In the genomic region with DNA sequence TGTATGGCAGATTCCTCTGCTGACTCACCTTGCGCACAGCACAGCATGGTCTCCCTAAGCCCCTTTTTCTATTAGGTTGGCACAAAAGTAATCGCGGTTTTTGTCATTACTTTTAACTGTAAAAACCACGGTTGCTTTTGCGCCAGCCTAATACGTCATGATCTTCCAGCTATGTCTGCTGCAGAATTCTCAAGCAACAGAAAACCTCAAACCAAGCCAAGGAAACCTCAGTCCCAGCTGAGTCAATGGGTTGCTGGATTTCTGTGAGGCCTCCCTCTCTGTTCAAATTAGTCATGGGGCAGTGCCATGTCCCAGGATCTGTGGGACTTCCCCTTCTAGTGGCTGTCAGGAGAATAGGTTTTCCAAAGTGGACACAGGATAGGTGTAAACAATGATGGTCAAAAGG, we compare ENCODE assay signal across 14 cellular contexts. TPM values are rescaled to one million over a fixed set of nuclear protein-coding genes. Genes with fewer than 3 reads are reported as not detected.
DNase-seq lines count a peak whose midpoint lies in the region; ATAC-seq and TF ChIP-seq lines count a peak whose summit lies in the region.
"Had no signal": no experiment of that assay in that cellular context is flagged by ENCODE, and none has a peak within 500 bp of the region (broad histone marks: within the 10 kb centered on the region; RNA-seq: fewer than 3 reads in every experiment).

No MANE protein-coding gene starts in this region.

- no peak overlapping the region for H3K4me3 ChIP-seq in coronary artery
- H3K4me3 ChIP-seq: left ventricle myocardium inferior had no signal

- DNase-seq in stimulated activated CD4-positive, alpha-beta T cell treated with anti-CD3 and anti-CD28 coated beads, Interleukin-1b, Interleukin-23, amount 100 ng/mL, for 48 hours, result peak; percentile 6
- no peak for DNase-seq in stimulated activated CD4-positive, alpha-beta T cell treated with anti-CD3 and anti-CD28 coated beads, Interleukin-2, amount 100 ng/mL, for 24 hours
- DNase-seq in RPMI7951 (ENCODE audit: low read depth) (peak; percentile 97), fibroblast of peridontal ligament (ENCODE audit: extremely low read depth) (peak; percentile 53), Kasumi-1 (lab: John Stamatoyannopoulos, UW) (no peak), NCI-H524 (lab: John Stamatoyannopoulos, UW) (no peak), coronary artery (ENCODE audit: low spot score) (no peak)
- DNase-seq: activated CD4-positive, alpha-beta T cell treated with anti-CD3 and anti-CD28 coated beads, Interleukin-2, amount 50 U/mL, for 4 hours; dermis blood vessel endothelial cell; glutamatergic neuron; left ventricle myocardium inferior; NCI-H187; T-cell had no signal

- H3K27ac ChIP-seq in coronary artery, result no peak overlapping the region
- H3K27ac ChIP-seq: left ventricle myocardium inferior had no signal

- no peak for TF ChIP-seq CTCF in coronary artery (IDR thresholded peaks at IDR 0.05)

- ATAC-seq in GM21737 (IDR thresholded peaks at IDR 0.05; ENCODE audit: unreplicated experiment), result no peak
- ATAC-seq: T-cell had no signal

RNA-seq across cellular contexts. Expression of a gene that starts 15.7 kb away (rescaled TPM):
- total RNA-seq in RPMI7951 (2014; rRNA removed; shearing (Covaris generic)), result 30.0 and 34.0 TPM in 2 replicates

Comparison
In these comparisons a context has a peak if more than half of its experiments do, and no peak if none do; other contexts are left out.
1. DNase-seq: peak in stimulated activated CD4-positive, alpha-beta T cell treated with anti-CD3 and anti-CD28 coated beads, Interleukin-1b, Interleukin-23, amount 100 ng/mL, for 48 hours (single experiment), RPMI7951 (single experiment) and fibroblast of peridontal ligament (single experiment); none in stimulated activated CD4-positive, alpha-beta T cell treated with anti-CD3 and anti-CD28 coated beads, Interleukin-2, amount 100 ng/mL, for 24 hours (0 of 2), Kasumi-1 (0 of 2), NCI-H524 (0 of 2) and coronary artery (single experiment).